25 cellular contexts compared by ENCODE assay signal in genomic region chr20:40111282-40111681, GRCh38.
"Had no signal": no experiment of that assay in that cellular context is flagged by ENCODE, and none has a peak within 500 bp of the region (broad histone marks: within the 10 kb centered on the region; RNA-seq: fewer than 3 reads in every experiment).

No MANE protein-coding gene starts in this region.

- H2AFZ ChIP-seq: hepatocyte, neural progenitor cell had no signal

- H3K79me2 ChIP-seq: hepatocyte had no signal

- H3K36me3 ChIP-seq: colonic mucosa, gastroesophageal sphincter, heart left ventricle, left lung, neural progenitor cell, prostate gland, sigmoid colon, stomach, tibial artery had no signal

- H3K27ac ChIP-seq: colonic mucosa, epithelial cell of prostate, gastroesophageal sphincter, heart left ventricle, hepatocyte, left lung, neural progenitor cell, prostate gland, sigmoid colon, stomach, testis, tibial artery had no signal

- H3K9ac ChIP-seq: neural progenitor cell had no signal

- H3K9me3 ChIP-seq: colonic mucosa, gastroesophageal sphincter, heart left ventricle, left lung, prostate gland, sigmoid colon, stomach, testis, tibial artery had no signal

- H3K4me1 ChIP-seq: colonic mucosa, left lung, prostate gland, sigmoid colon, stomach, testis had no signal

- H3K27me3 ChIP-seq: colonic mucosa, gastroesophageal sphincter, hepatocyte, left lung, neural progenitor cell, sigmoid colon, stomach, testis, tibial artery had no signal

- H3K4me3 ChIP-seq: colonic mucosa, gastroesophageal sphincter, heart left ventricle, hepatocyte, left lung, neural progenitor cell, prostate gland, sigmoid colon, stomach, testis, tibial artery had no signal

- DNase-seq: colonic mucosa; effector CD8-positive, alpha-beta T cell; endodermal cell; foreskin fibroblast; kidney; left cardiac atrium; left lung; mesenchymal stem cell; naive thymus-derived CD4-positive, alpha-beta T cell; sigmoid colon; stimulated activated CD4-positive, alpha-beta T cell treated with anti-CD3 and anti-CD28 coated beads, Interleukin-2, amount 100 ng/mL, for 24 hours; stimulated activated CD4-positive, alpha-beta T cell treated with anti-CD3 and anti-CD28 coated beads, Interleukin-4, amount 100 ng/mL, for 24 hours; stimulated activated naive CD4-positive, alpha-beta T cell treated with Interleukin-2 at 50 U/mL for 16 hours; stomach; substantia nigra; testis; tibial artery had no signal

- ATAC-seq: esophagus mucosa; left lung; naive thymus-derived CD4-positive, alpha-beta T cell; stimulated activated effector memory CD8-positive, alpha-beta T cell treated with anti-CD3 and anti-CD28 coated beads, Interleukin-12 subunit alpha, Interleukin-12 subunit beta, amount 100 ng/mL, for 72 hours had no signal

- H3K4me2 ChIP-seq: hepatocyte, neural progenitor cell had no signal
